8 cellular contexts compared by ENCODE assay signal in the genomic region with DNA sequence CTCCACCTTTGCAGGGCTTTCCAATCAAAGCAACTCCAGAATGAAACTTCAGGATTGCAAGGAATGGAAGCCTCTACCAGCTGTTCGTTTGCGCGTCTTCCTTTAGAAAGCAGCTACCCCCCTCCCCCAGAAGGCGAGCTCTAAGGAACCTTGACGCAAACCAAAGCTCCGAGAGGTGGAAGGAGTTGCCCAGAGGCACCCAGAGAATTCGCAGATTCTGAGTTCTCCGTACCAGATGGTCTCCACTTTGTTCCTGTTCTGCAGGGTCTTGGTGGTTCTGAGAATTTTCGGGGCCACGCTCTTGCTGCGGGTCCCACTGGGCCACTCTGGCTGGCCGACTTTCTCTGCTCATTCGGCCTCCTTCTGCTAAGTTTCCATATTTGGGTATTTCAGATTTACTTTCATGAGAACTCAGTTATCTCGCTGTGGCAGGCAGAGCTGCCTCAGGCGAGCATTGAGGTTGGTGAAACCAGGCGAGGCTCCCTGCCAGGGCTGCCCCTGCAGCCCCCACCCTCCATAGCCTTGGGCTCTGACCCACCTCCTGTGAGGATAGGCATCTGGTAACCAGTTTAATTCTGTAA. TPM values are rescaled to one million over a fixed set of nuclear protein-coding genes. Genes with fewer than 3 reads are reported as not detected.
DNase-seq lines count a peak whose midpoint lies in the region; TF ChIP-seq lines count a peak whose summit lies in the region.

No MANE protein-coding gene starts in this region.

- H3K9ac ChIP-seq in OCI-LY1 (ENCODE audit: low read length), result peak overlapping the region; percentile 85

- no peak overlapping the region; the same call in 1 of the 2 replicates for H3K27ac ChIP-seq in HEK293 (ENCODE audit: extremely low read depth, low read depth, low read length)
- peak overlapping the region; percentile 88 for H3K27ac ChIP-seq in OCI-LY1 (ENCODE audit: low read depth, low read length, poor library complexity, severe bottlenecking)
- H3K27ac ChIP-seq in substantia nigra (ENCODE audit: low read depth, low read length, poor library complexity, severe bottlenecking), result peak overlapping the region; percentile 30

- H3K36me3 Mint-ChIP-seq in brain, result peaks cover 3% of the 10 kb centered on the region

- H3K27me3 Mint-ChIP-seq in brain, result peaks cover 21% of the 10 kb centered on the region

- H3K9me2 ChIP-seq in OCI-LY1 (ENCODE audit: low read depth, low read length), result no peaks in the 10 kb centered on the region

- no peaks in the 10 kb centered on the region for H4K20me1 ChIP-seq in OCI-LY1 (ENCODE audit: insufficient read depth, low read length)

- 0 out of 2 replicates have a peak, but pooled peaks have one; percentile 10 for TF ChIP-seq CTCF in HEK293 (tag by site-specific recombination; IDR thresholded peaks at IDR 0.05)
- no peak for TF ChIP-seq CTCF in OCI-LY1 (IDR thresholded peaks at IDR 0.05; ENCODE audit: low read length)
- TF ChIP-seq CTCF in brain (conservative IDR thresholded peaks at IDR 0.05), result no peak

- H3K4me3 ChIP-seq in HEK293 (ENCODE audit: low read depth, low read length), result peak overlapping the region; percentile 49
- H3K4me3 ChIP-seq in OCI-LY1 (ENCODE audit: low read depth, low read length, poor library complexity, severe bottlenecking), result peak overlapping the region; percentile 83

- H3K4me1 ChIP-seq in HEK293 (ENCODE audit: control insufficient read depth, insufficient read depth, low read length) (peaks cover 5% of the 10 kb centered on the region), OCI-LY1 (ENCODE audit: insufficient read depth, low read length, severe bottlenecking) (peaks cover 63% of the 10 kb centered on the region)

- H3K36me3 ChIP-seq in HEK293 (ENCODE audit: control insufficient read depth in 2 of 2, insufficient read depth in 1 of 2, low read length in 2 of 2) (no peaks in the 10 kb centered on the region), OCI-LY1 (ENCODE audit: insufficient read depth, low read length) (peaks cover 4% of the 10 kb centered on the region; the same call in 1 of the 2 replicates)

- peak overlapping the region; percentile 34 to 90 (median 62) for H3K27ac Mint-ChIP-seq in brain

- H3K27me3 ChIP-seq in OCI-LY1 (ENCODE audit: insufficient read depth, low read length), result no peaks in the 10 kb centered on the region

- DNase-seq in activated CD4-positive, alpha-beta T cell treated with anti-CD3 and anti-CD28 coated beads for 48 hours, result peak; percentile 48
- DNase-seq in activated CD4-positive, alpha-beta T cell treated with anti-CD3 and anti-CD28 coated beads, Interleukin-2, amount 50 U/mL, for 4 hours, result no peak
- DNase-seq in kidney tubule cell (ENCODE audit: low spot score), result peak; percentile 41
- DNase-seq in substantia nigra (lab: John Stamatoyannopoulos, UW), result peak in 1 of 49 donors; percentile 23
- no peak for DNase-seq in NCI-H1092 (lab: John Stamatoyannopoulos, UW)

- H3K9me3 ChIP-seq in HEK293 (ENCODE audit: control insufficient read depth, insufficient read depth, low read depth, low read length), result no peaks in the 10 kb centered on the region
- no peaks in the 10 kb centered on the region for H3K9me3 ChIP-seq in OCI-LY1 (ENCODE audit: low read length)

- POLR2A ChIA-PET in HEK293 (lab: Yijun Ruan, JAX), result interaction anchor here (0.6 to 1.0 kb wide), 2 partner anchors 252 to 345 kb away, joined by 3 to 7 read pairs; a partner anchor contains a TSS

- peak overlapping the region; percentile 80 to 93 (median 83) for H3K4me3 Mint-ChIP-seq in brain

- H3K79me2 ChIP-seq in OCI-LY1 (ENCODE audit: insufficient read depth, low read length), result peaks cover 28% of the 10 kb centered on the region

- CTCF ChIA-PET in HEK293 (lab: Yijun Ruan, JAX), result interaction anchor here (0.6 to 1.5 kb wide), 6 partner anchors 147 to 1272 kb away, joined by 3 to 4 read pairs (median 3); no protein-coding TSS in a partner anchor

- peaks cover 0 to 6% (median 2%) of the 10 kb centered on the region in 5 experiments for H3K9me3 Mint-ChIP-seq in brain

- peak overlapping the region; percentile 65 for H3K4me2 ChIP-seq in OCI-LY1 (ENCODE audit: low read length)

- H3F3A ChIP-seq in OCI-LY1 (ENCODE audit: insufficient read depth, low read length), result no peaks in the 10 kb centered on the region

- peaks cover 60% of the 10 kb centered on the region for H3K4me1 Mint-ChIP-seq in brain

- no peak overlapping the region for H2AFZ ChIP-seq in OCI-LY1 (ENCODE audit: low read length)

TF ChIP-seq in HEK293, 187 proteins besides CTCF, POLR2A, EP300 and RAD21 (continues in another document):
- TF ChIP-seq, protein P1, sequence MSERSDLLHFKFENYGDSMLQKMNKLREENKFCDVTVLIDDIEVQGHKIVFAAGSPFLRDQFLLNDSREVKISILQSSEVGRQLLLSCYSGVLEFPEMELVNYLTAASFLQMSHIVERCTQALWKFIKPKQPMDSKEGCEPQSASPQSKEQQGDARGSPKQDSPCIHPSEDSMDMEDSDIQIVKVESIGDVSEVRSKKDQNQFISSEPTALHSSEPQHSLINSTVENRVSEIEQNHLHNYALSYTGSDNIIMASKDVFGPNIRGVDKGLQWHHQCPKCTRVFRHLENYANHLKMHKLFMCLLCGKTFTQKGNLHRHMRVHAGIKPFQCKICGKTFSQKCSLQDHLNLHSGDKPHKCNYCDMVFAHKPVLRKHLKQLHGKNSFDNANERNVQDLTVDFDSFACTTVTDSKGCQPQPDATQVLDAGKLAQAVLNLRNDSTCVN (tag by site-specific recombination; optimal IDR thresholded peaks at IDR 0.05), result no peak
- peak; percentile 67 for TF ChIP-seq ZBTB17 (tag by site-specific recombination; IDR thresholded peaks at IDR 0.05)
- TF ChIP-seq ZNF544 (tag by site-specific recombination; IDR thresholded peaks at IDR 0.05), result no peak
- no peak for TF ChIP-seq ZNF174 (tag by site-specific recombination; IDR thresholded peaks at IDR 0.05)
- TF ChIP-seq ZNF521 (tag by site-specific recombination; IDR thresholded peaks at IDR 0.05), result no peak
- peak; percentile 57 for TF ChIP-seq ZNF335 (tag by site-specific recombination; conservative IDR thresholded peaks at IDR 0.05)
- TF ChIP-seq, protein P2, sequence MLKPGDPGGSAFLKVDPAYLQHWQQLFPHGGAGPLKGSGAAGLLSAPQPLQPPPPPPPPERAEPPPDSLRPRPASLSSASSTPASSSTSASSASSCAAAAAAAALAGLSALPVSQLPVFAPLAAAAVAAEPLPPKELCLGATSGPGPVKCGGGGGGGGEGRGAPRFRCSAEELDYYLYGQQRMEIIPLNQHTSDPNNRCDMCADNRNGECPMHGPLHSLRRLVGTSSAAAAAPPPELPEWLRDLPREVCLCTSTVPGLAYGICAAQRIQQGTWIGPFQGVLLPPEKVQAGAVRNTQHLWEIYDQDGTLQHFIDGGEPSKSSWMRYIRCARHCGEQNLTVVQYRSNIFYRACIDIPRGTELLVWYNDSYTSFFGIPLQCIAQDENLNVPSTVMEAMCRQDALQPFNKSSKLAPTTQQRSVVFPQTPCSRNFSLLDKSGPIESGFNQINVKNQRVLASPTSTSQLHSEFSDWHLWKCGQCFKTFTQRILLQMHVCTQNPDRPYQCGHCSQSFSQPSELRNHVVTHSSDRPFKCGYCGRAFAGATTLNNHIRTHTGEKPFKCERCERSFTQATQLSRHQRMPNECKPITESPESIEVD (tag by site-specific recombination; IDR thresholded peaks at IDR 0.05), result no peak
- TF ChIP-seq OSR2 (tag by site-specific recombination; IDR thresholded peaks at IDR 0.05), result no peak
- TF ChIP-seq, protein P3, sequence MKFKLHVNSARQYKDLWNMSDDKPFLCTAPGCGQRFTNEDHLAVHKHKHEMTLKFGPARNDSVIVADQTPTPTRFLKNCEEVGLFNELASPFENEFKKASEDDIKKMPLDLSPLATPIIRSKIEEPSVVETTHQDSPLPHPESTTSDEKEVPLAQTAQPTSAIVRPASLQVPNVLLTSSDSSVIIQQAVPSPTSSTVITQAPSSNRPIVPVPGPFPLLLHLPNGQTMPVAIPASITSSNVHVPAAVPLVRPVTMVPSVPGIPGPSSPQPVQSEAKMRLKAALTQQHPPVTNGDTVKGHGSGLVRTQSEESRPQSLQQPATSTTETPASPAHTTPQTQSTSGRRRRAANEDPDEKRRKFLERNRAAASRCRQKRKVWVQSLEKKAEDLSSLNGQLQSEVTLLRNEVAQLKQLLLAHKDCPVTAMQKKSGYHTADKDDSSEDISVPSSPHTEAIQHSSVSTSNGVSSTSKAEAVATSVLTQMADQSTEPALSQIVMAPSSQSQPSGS (tag by site-specific recombination; IDR thresholded peaks at IDR 0.05; ENCODE audit: low read depth), result no peak
- no peak for TF ChIP-seq ZNF76 (tag by site-specific recombination; IDR thresholded peaks at IDR 0.05; ENCODE audit: borderline replicate concordance, low read depth)
- TF ChIP-seq SALL2 (tag by site-specific recombination; IDR thresholded peaks at IDR 0.05; ENCODE audit: borderline replicate concordance), result no peak
- TF ChIP-seq, protein P4, sequence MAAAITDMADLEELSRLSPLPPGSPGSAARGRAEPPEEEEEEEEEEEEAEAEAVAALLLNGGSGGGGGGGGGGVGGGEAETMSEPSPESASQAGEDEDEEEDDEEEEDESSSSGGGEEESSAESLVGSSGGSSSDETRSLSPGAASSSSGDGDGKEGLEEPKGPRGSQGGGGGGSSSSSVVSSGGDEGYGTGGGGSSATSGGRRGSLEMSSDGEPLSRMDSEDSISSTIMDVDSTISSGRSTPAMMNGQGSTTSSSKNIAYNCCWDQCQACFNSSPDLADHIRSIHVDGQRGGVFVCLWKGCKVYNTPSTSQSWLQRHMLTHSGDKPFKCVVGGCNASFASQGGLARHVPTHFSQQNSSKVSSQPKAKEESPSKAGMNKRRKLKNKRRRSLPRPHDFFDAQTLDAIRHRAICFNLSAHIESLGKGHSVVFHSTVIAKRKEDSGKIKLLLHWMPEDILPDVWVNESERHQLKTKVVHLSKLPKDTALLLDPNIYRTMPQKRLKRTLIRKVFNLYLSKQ (tag by site-specific recombination; IDR thresholded peaks at IDR 0.05; ENCODE audit: borderline replicate concordance), result no peak

RNA-seq across cellular contexts. Expression of a gene that starts 0.8 kb away (rescaled TPM):
- polyA plus RNA-seq in brain (ENCODE audit: insufficient read depth, low read depth, low replicate concordance), result 2.9 TPM

Comparison
In these comparisons a context has a peak if more than half of its experiments do, and no peak if none do; other contexts are left out.
1. DNase-seq: peak in activated CD4-positive, alpha-beta T cell treated with anti-CD3 and anti-CD28 coated beads for 48 hours (single experiment) and kidney tubule cell (single experiment); none in activated CD4-positive, alpha-beta T cell treated with anti-CD3 and anti-CD28 coated beads, Interleukin-2, amount 50 U/mL, for 4 hours (0 of 2) and NCI-H1092 (single experiment).